ENCODE assay signal across 1 cellular context in genomic region chr11:65130631-65131416, GRCh38.
TF ChIP-seq lines count a peak whose summit lies in the region.

No MANE protein-coding gene starts in this region.

TF ChIP-seq in HEK293T, 16 proteins besides CTCF, POLR2A, EP300 and RAD21:
- TF ChIP-seq FOXM1 (IDR thresholded peaks at IDR 0.05; ENCODE audit: borderline replicate concordance): no peak
- TF ChIP-seq LEF1 (IDR thresholded peaks at IDR 0.05; ENCODE audit: borderline replicate concordance): no peak
- TF ChIP-seq TARDBP (IDR thresholded peaks at IDR 0.05): no peak
- no peak for TF ChIP-seq ARNT (IDR thresholded peaks at IDR 0.05)
- TF ChIP-seq NFRKB (IDR thresholded peaks at IDR 0.05): no peak
- TF ChIP-seq CTBP1 (IDR thresholded peaks at IDR 0.05; ENCODE audit: borderline replicate concordance): no peak
- no peak for TF ChIP-seq FOXA1 (IDR thresholded peaks at IDR 0.05)
- TF ChIP-seq HDGF (IDR thresholded peaks at IDR 0.05; ENCODE audit: borderline replicate concordance): no peak
- no peak for TF ChIP-seq ZNF384 (IDR thresholded peaks at IDR 0.05)
- TF ChIP-seq L3MBTL2 (conservative IDR thresholded peaks at IDR 0.05): no peak
- no peak for TF ChIP-seq SUZ12 (IDR thresholded peaks at IDR 0.05)
- no peak for TF ChIP-seq PKNOX1 (IDR thresholded peaks at IDR 0.05)
- TF ChIP-seq FOXK2 (IDR thresholded peaks at IDR 0.05): no peak
- TF ChIP-seq SP1 (IDR thresholded peaks at IDR 0.05): no peak
- TF ChIP-seq ELF4 (IDR thresholded peaks at IDR 0.05): no peak
- no peak for TF ChIP-seq BHLHE40 (IDR thresholded peaks at IDR 0.05; ENCODE audit: borderline replicate concordance)
